ENCODE assay signal across 10 cellular contexts in the genomic region with DNA sequence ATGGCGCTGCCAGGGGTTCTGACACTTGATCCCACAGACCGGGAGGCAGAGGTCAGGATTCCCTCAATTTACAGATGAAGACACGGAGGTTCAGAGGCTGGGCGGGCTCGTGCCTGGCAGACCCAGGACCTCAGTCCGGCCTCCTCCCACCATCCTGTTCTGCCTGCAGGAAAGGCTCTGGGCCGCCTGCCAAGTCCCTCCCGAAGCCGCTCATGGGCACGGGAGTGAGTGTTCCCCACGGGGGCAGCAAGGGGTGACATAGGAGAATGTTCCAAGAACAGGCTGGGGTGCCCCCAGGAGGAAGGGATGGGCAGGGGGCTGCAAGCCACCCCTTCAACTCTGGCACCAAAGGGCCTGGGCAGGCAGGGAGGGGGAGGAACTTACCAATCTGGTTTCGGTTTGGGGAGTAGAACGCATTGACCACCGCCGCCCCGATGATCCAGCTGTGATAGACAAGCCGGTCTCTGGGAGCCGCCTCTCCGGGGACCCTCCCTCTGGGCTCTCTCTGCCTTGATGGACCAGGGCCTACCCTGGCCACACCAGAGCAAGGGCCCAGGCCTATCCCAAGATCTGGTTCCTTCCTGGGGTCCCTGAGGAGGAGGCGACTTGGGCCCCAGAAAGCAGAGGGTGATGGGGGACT. TPM values are rescaled to one million over a fixed set of nuclear protein-coding genes. Genes with fewer than 3 reads are reported as not detected.
DNase-seq lines count a peak whose midpoint lies in the region; ATAC-seq, FAIRE-seq and TF ChIP-seq lines count a peak whose summit lies in the region.
"Had no signal": no experiment of that assay in that cellular context is flagged by ENCODE, and none has a peak within 500 bp of the region (broad histone marks: within the 10 kb centered on the region; RNA-seq: fewer than 3 reads in every experiment).

No MANE protein-coding gene starts in this region.

- H3K27ac ChIP-seq in astrocyte (ENCODE audit: low read depth, low read length) (no peak overlapping the region), kidney (ENCODE audit: low read depth in 2 of 2, low read length in 2 of 2) (no peak overlapping the region), tibial nerve (no peak overlapping the region), OCI-LY7 (ENCODE audit: low read depth, low read length, poor library complexity, severe bottlenecking) (no peak overlapping the region)

- intact Hi-C loops in activated CD8-positive, alpha-beta T cell treated with anti-CD3 and anti-CD28 coated beads for 36 hours (cut with micrococcal nuclease), result no loop called here
- intact Hi-C loops in kidney (cut with DNase I) (no loop called here), OCI-LY7 (cut with micrococcal nuclease; ENCODE audit: unreplicated experiment) (no loop called here)

- H3K27me3 Mint-ChIP-seq in activated CD8-positive, alpha-beta T cell treated with anti-CD3 and anti-CD28 coated beads for 36 hours, result no peaks in the 10 kb centered on the region
- H3K27me3 Mint-ChIP-seq in activated CD8-positive, alpha-beta T cell treated with anti-CD3 and anti-CD28 coated beads, Interleukin-2, amount 10 ng/mL, durations not matched to agents 7 days and 5 days (ENCODE audit: low read depth), result peaks cover 3% of the 10 kb centered on the region
- no peaks in the 10 kb centered on the region for H3K27me3 Mint-ChIP-seq in astrocyte (ENCODE audit: low read depth, unreplicated experiment)

- H3K4me2 ChIP-seq in astrocyte (ENCODE audit: low read length) (peak overlapping the region; percentile 60), OCI-LY7 (ENCODE audit: low read length) (no peak overlapping the region)

- H2AFZ ChIP-seq in astrocyte (ENCODE audit: low read depth, low read length) (peak overlapping the region; percentile 41), OCI-LY7 (ENCODE audit: low read length) (no peak overlapping the region)

- H3K79me2 ChIP-seq in astrocyte (ENCODE audit: insufficient read depth, low read length), result no peaks in the 10 kb centered on the region
- no peaks in the 10 kb centered on the region for H3K79me2 ChIP-seq in OCI-LY7 (ENCODE audit: insufficient read depth, low read depth, low read length)

- H4K20me1 ChIP-seq in astrocyte (ENCODE audit: insufficient read depth, low read length) (no peaks in the 10 kb centered on the region), OCI-LY7 (ENCODE audit: insufficient read depth, low read length) (no peaks in the 10 kb centered on the region)

- TF ChIP-seq CTCF in activated CD8-positive, alpha-beta T cell treated with anti-CD3 and anti-CD28 coated beads for 36 hours (IDR thresholded peaks at IDR 0.05), result no peak
- TF ChIP-seq CTCF in astrocyte (IDR thresholded peaks at IDR 0.05; ENCODE audit: insufficient read depth, low read depth, low read length) (no peak), kidney (IDR thresholded peaks at IDR 0.05; ENCODE audit: borderline replicate concordance, extremely low read depth, insufficient read depth) (no peak), tibial nerve (IDR thresholded peaks at IDR 0.05) (no peak), OCI-LY7 (conservative IDR thresholded peaks at IDR 0.05; ENCODE audit: low read length) (no peak)

- TF ChIP-seq POLR2A in tibial nerve (IDR thresholded peaks at IDR 0.05), result no peak

- H3K9me3 ChIP-seq in astrocyte (ENCODE audit: insufficient read depth, low read depth, low read length), result no peaks in the 10 kb centered on the region
- H3K9me3 ChIP-seq in kidney (ENCODE audit: control insufficient read depth in 1 of 2, low read length in 2 of 2), result no peaks in the 10 kb centered on the region
- peaks cover 0 to 17% (median 2%) of the 10 kb centered on the region in 4 donors for H3K9me3 ChIP-seq in tibial nerve
- no peaks in the 10 kb centered on the region for H3K9me3 ChIP-seq in OCI-LY7 (ENCODE audit: low read length)

- no peaks in the 10 kb centered on the region for H3K9me2 ChIP-seq in OCI-LY7 (ENCODE audit: insufficient read depth, low read length)

- no peaks in the 10 kb centered on the region for H3K36me3 ChIP-seq in astrocyte (ENCODE audit: insufficient read depth, low read length)
- H3K36me3 ChIP-seq in kidney (ENCODE audit: control insufficient read depth in 1 of 2, insufficient read depth in 2 of 2, low read length in 2 of 2), result no peaks in the 10 kb centered on the region
- peaks cover 0 to 18% (median 0%) of the 10 kb centered on the region in 3 donors for H3K36me3 ChIP-seq in tibial nerve
- no peaks in the 10 kb centered on the region for H3K36me3 ChIP-seq in OCI-LY7 (ENCODE audit: insufficient read depth, low read length)

- H3K4me3 ChIP-seq in astrocyte (ENCODE audit: insufficient read depth, low read depth, low read length), result no peak overlapping the region
- peak overlapping the region in 1 of 2 donors; percentile 35 for H3K4me3 ChIP-seq in kidney (ENCODE audit: low read length in 2 of 2)
- H3K4me3 ChIP-seq in tibial nerve, result peak overlapping the region in 3 of 4 donors; percentile 5 to 40 (median 31)
- no peak overlapping the region for H3K4me3 ChIP-seq in OCI-LY7 (ENCODE audit: low read depth, low read length, poor library complexity, severe bottlenecking)

- FAIRE-seq in astrocyte (lab: Jason Lieb, UNC), result no peak
- FAIRE-seq in kidney (lab: Jason Lieb, UNC), result no peak

- H3K9ac ChIP-seq in astrocyte (ENCODE audit: low read length) (no peak overlapping the region), kidney (ENCODE audit: low read length in 2 of 2) (no peak overlapping the region)

- H3K4me1 Mint-ChIP-seq in activated CD8-positive, alpha-beta T cell treated with anti-CD3 and anti-CD28 coated beads for 36 hours (ENCODE audit: low read depth), result no peaks in the 10 kb centered on the region
- H3K4me1 Mint-ChIP-seq in activated CD8-positive, alpha-beta T cell treated with anti-CD3 and anti-CD28 coated beads, Interleukin-2, amount 10 ng/mL, durations not matched to agents 7 days and 5 days (ENCODE audit: low read depth), result peaks cover 4% of the 10 kb centered on the region
- no peaks in the 10 kb centered on the region for H3K4me1 Mint-ChIP-seq in astrocyte (ENCODE audit: low read depth, unreplicated experiment)

- BruUV-seq in OCI-LY7 (replicated peaks; lab: Mats Ljungman, UMichigan), result no TSS peak

- POLR2A ChIA-PET in activated CD8-positive, alpha-beta T cell treated with anti-CD3 and anti-CD28 coated beads for 36 hours (lab: Charles Lee), result no interaction called here
- POLR2A ChIA-PET in activated CD8-positive, alpha-beta T cell treated with anti-CD3 and anti-CD28 coated beads, Interleukin-2, amount 10 ng/mL, durations not matched to agents 7 days and 5 days (lab: Charles Lee), result no interaction called here
- POLR2A ChIA-PET in OCI-LY7 (lab: Charles Lee), result no interaction called here

- peaks cover 7% of the 10 kb centered on the region for H3K9me3 Mint-ChIP-seq in activated CD8-positive, alpha-beta T cell treated with anti-CD3 and anti-CD28 coated beads for 36 hours
- no peaks in the 10 kb centered on the region for H3K9me3 Mint-ChIP-seq in activated CD8-positive, alpha-beta T cell treated with anti-CD3 and anti-CD28 coated beads, Interleukin-2, amount 10 ng/mL, durations not matched to agents 7 days and 5 days (ENCODE audit: insufficient read depth)
- H3K9me3 Mint-ChIP-seq in astrocyte (ENCODE audit: unreplicated experiment), result peaks cover 3% of the 10 kb centered on the region

- peaks cover 4% of the 10 kb centered on the region for H3K36me3 Mint-ChIP-seq in activated CD8-positive, alpha-beta T cell treated with anti-CD3 and anti-CD28 coated beads for 36 hours (ENCODE audit: low read depth)
- H3K36me3 Mint-ChIP-seq in activated CD8-positive, alpha-beta T cell treated with anti-CD3 and anti-CD28 coated beads, Interleukin-2, amount 10 ng/mL, durations not matched to agents 7 days and 5 days (ENCODE audit: low read depth), result peaks cover 4% of the 10 kb centered on the region
- peaks cover 2% of the 10 kb centered on the region for H3K36me3 Mint-ChIP-seq in astrocyte (ENCODE audit: low read depth, unreplicated experiment)

- 31 to 39% methylated on average over 18 to 20 of the region's 20 CpGs for WGBS in tibial nerve, 2 donors

- TF ChIP-seq EP300 in tibial nerve (IDR thresholded peaks at IDR 0.05), result no peak

- H3K4me3 Mint-ChIP-seq in activated CD8-positive, alpha-beta T cell treated with anti-CD3 and anti-CD28 coated beads for 36 hours, result no peak overlapping the region
- H3K4me3 Mint-ChIP-seq in activated CD8-positive, alpha-beta T cell treated with anti-CD3 and anti-CD28 coated beads, Interleukin-2, amount 10 ng/mL, durations not matched to agents 7 days and 5 days, result no peak overlapping the region
- H3K4me3 Mint-ChIP-seq in astrocyte (ENCODE audit: unreplicated experiment), result no peak overlapping the region

- H3K27me3 ChIP-seq in astrocyte (ENCODE audit: insufficient read depth, low read length) (no peaks in the 10 kb centered on the region), tibial nerve (peaks cover 0 to 14% of the 10 kb centered on the region in 2 donors)

- CTCF ChIA-PET in activated CD8-positive, alpha-beta T cell treated with anti-CD3 and anti-CD28 coated beads for 36 hours (lab: Charles Lee), result no interaction called here
- CTCF ChIA-PET in activated CD8-positive, alpha-beta T cell treated with anti-CD3 and anti-CD28 coated beads, Interleukin-2, amount 10 ng/mL, durations not matched to agents 7 days and 5 days (lab: Charles Lee), result no interaction called here
- CTCF ChIA-PET in OCI-LY7 (lab: Charles Lee; ENCODE audit: unreplicated experiment), result no interaction called here

- DNase-seq in activated CD8-positive, alpha-beta T cell treated with anti-CD3 and anti-CD28 coated beads for 36 hours, result peak; percentile 1
- no peak for DNase-seq in activated CD8-positive, alpha-beta T cell treated with anti-CD3 and anti-CD28 coated beads, Interleukin-2, amount 10 ng/mL, durations not matched to agents 7 days and 5 days
- no peak for DNase-seq in astrocyte (ENCODE audit: low read depth)
- DNase-seq in kidney, result peak; percentile 92
- no peak for DNase-seq in tibial nerve (ENCODE audit: low spot score in 2 of 2)
- no peak for DNase-seq in OCI-LY7 (ENCODE audit: low spot score)
- DNase-seq in activated gamma-delta T cell (lab: John Stamatoyannopoulos, UW), result no peak
- no peak for DNase-seq in NK-92 (lab: John Stamatoyannopoulos, UW; ENCODE audit: unreplicated experiment)
- DNase-seq: AML-193; stimulated activated naive CD4-positive, alpha-beta T cell had no signal

- H3K4me1 ChIP-seq in astrocyte (ENCODE audit: insufficient read depth, low read length) (peaks cover 3% of the 10 kb centered on the region), kidney (ENCODE audit: control insufficient read depth in 1 of 2, insufficient read depth in 1 of 2, low read depth in 1 of 2, low read length in 2 of 2) (peaks cover 0 to 4% of the 10 kb centered on the region in 2 donors), tibial nerve (peaks cover 0 to 14% (median 0%) of the 10 kb centered on the region in 4 donors), OCI-LY7 (ENCODE audit: insufficient read depth, low read length, poor library complexity, severe bottlenecking) (peaks cover 5% of the 10 kb centered on the region)

- no peak overlapping the region for H3K27ac Mint-ChIP-seq in activated CD8-positive, alpha-beta T cell treated with anti-CD3 and anti-CD28 coated beads for 36 hours
- H3K27ac Mint-ChIP-seq in activated CD8-positive, alpha-beta T cell treated with anti-CD3 and anti-CD28 coated beads, Interleukin-2, amount 10 ng/mL, durations not matched to agents 7 days and 5 days, result no peak overlapping the region
- H3K27ac Mint-ChIP-seq in astrocyte (ENCODE audit: unreplicated experiment), result no peak overlapping the region

- ATAC-seq in activated CD8-positive, alpha-beta T cell treated with anti-CD3 and anti-CD28 coated beads for 36 hours, result no peak
- no peak for ATAC-seq in activated CD8-positive, alpha-beta T cell treated with anti-CD3 and anti-CD28 coated beads, Interleukin-2, amount 10 ng/mL, durations not matched to agents 7 days and 5 days

RNA-seq across cellular contexts. Expression of gene PRXL2B, which starts 7.5 kb away (rescaled TPM):
- 10 to 100 TPM; 39.1 to 43.6 TPM for total RNA-seq in activated CD8-positive, alpha-beta T cell treated with anti-CD3 and anti-CD28 coated beads for 36 hours
- total RNA-seq in activated CD8-positive, alpha-beta T cell treated with anti-CD3 and anti-CD28 coated beads, Interleukin-2, amount 10 ng/mL, durations not matched to agents 7 days and 5 days, result 10 to 100 TPM; 35.6 to 40.6 TPM
- 19.2 and 20.6 TPM in 2 replicates for total RNA-seq in astrocyte
- 39.5 TPM for total RNA-seq in kidney
- 25.6 TPM for polyA plus RNA-seq in kidney (ENCODE audit: insufficient read depth, low read depth, low replicate concordance)
- 10 to 100 TPM; 14.4 to 18.0 (median 16.9) TPM for total RNA-seq in tibial nerve
- total RNA-seq in OCI-LY7 (2014; rRNA removed; shearing (Covaris generic)), result 7.0 and 10.4 TPM in 2 replicates
- total RNA-seq in OCI-LY7 (2022), result 4.8 and 5.2 TPM in 2 replicates

RNA-seq across cellular contexts. Expression of gene TNFRSF14, which starts 38.0 kb away (rescaled TPM):
- total RNA-seq in activated CD8-positive, alpha-beta T cell treated with anti-CD3 and anti-CD28 coated beads for 36 hours, result 100 to 1,000 TPM; 134 to 140 TPM
- total RNA-seq in activated CD8-positive, alpha-beta T cell treated with anti-CD3 and anti-CD28 coated beads, Interleukin-2, amount 10 ng/mL, durations not matched to agents 7 days and 5 days, result 10 to 100 TPM; 85.8 to 86.5 TPM
- total RNA-seq in astrocyte (0.36 TPM in 1 of 2 replicates, not detected in the other), kidney (95.0 TPM), tibial nerve (100 to 1,000 TPM in 1 of 4 donors, 10 to 100 TPM in 3; 64.9 to 105 (median 91.1) TPM), OCI-LY7 (2022) (15.7 and 18.9 TPM in 2 replicates)
- polyA plus RNA-seq in kidney (ENCODE audit: insufficient read depth, low read depth, low replicate concordance), result 99.1 TPM
- 15.0 and 18.5 TPM in 2 replicates for total RNA-seq in OCI-LY7 (2014; rRNA removed; shearing (Covaris generic))

RNA-seq across cellular contexts. Expression of gene MMEL1, which starts 38.7 kb away (rescaled TPM):
- total RNA-seq in activated CD8-positive, alpha-beta T cell treated with anti-CD3 and anti-CD28 coated beads for 36 hours, result 1 to 10 TPM; 1.8 to 3.1 TPM
- 1 to 10 TPM; 3.7 to 4.0 TPM for total RNA-seq in activated CD8-positive, alpha-beta T cell treated with anti-CD3 and anti-CD28 coated beads, Interleukin-2, amount 10 ng/mL, durations not matched to agents 7 days and 5 days
- total RNA-seq in astrocyte, result not detected in 2 replicates
- total RNA-seq in kidney, result 4.0 TPM
- polyA plus RNA-seq in kidney (ENCODE audit: insufficient read depth, low read depth, low replicate concordance), result 8.5 TPM
- total RNA-seq in tibial nerve, result 1 to 10 TPM in 1 of 4 donors, under 1 TPM in 1, not detected in 2; 0.21 to 2.2 TPM
- total RNA-seq in OCI-LY7 (2014; rRNA removed; shearing (Covaris generic)), result not detected in 2 replicates
- not detected in 2 replicates for total RNA-seq in OCI-LY7 (2022)

Comparison
In these comparisons a context has a peak if more than half of its experiments do, and no peak if none do; other contexts are left out.
1. DNase-seq: peak in activated CD8-positive, alpha-beta T cell treated with anti-CD3 and anti-CD28 coated beads for 36 hours (single experiment) and kidney (single experiment); none in activated CD8-positive, alpha-beta T cell treated with anti-CD3 and anti-CD28 coated beads, Interleukin-2, amount 10 ng/mL, durations not matched to agents 7 days and 5 days (single experiment), astrocyte (single experiment), tibial nerve (0 of 2), OCI-LY7 (single experiment), activated gamma-delta T cell (single experiment) and NK-92 (single experiment).
2. H3K4me3 ChIP-seq: peak in tibial nerve (3 of 4); none in astrocyte (single experiment) and OCI-LY7 (single experiment).
3. RNA of gene TNFRSF14, which starts 38.0 kb away (total RNA-seq): 134 to 140 TPM in activated CD8-positive, alpha-beta T cell treated with anti-CD3 and anti-CD28 coated beads for 36 hours, 95.0 TPM in kidney (single experiment), 64.9 to 105 TPM in tibial nerve, 85.8 to 86.5 TPM in activated CD8-positive, alpha-beta T cell treated with anti-CD3 and anti-CD28 coated beads, Interleukin-2, amount 10 ng/mL, durations not matched to agents 7 days and 5 days and 15.0 to 18.9 TPM in OCI-LY7; 0.36 TPM in astrocyte; every median in the first group is over 10 times any median in the second.